In genomic region chr11:72586591-72587090, GRCh38 we compare ENCODE assay signal across 17 cellular contexts.
"Had no signal": no experiment of that assay in that cellular context is flagged by ENCODE, and none has a peak within 500 bp of the region (broad histone marks: within the 10 kb centered on the region; RNA-seq: fewer than 3 reads in every experiment).

No MANE protein-coding gene starts in this region.

- H3K4me3 ChIP-seq: gastrocnemius medialis, heart left ventricle, mucosa of descending colon, pancreas, thyroid gland had no signal

- H3K27ac ChIP-seq: gastrocnemius medialis, heart left ventricle, pancreas, thyroid gland had no signal

- H3K4me1 ChIP-seq: gastrocnemius medialis had no signal

- DNase-seq: activated CD4-positive, alpha-beta T cell treated with anti-CD3 and anti-CD28 coated beads, Interleukin-2, amount 50 U/mL, for 4 hours; activated effector memory CD4-positive, alpha-beta T cell treated with anti-CD3 and anti-CD28 coated beads, Interleukin-2, amount 50 U/mL, for 16 hours; activated naive CD4-positive, alpha-beta T cell treated with anti-CD3 and anti-CD28 coated beads, Interleukin-2, amount 50 U/mL, for 16 hours; activated T-cell treated with anti-CD3 and anti-CD28 coated beads, Interleukin-2, amount 50 U/mL, for 72 hours; cortex of kidney; gastrocnemius medialis; kidney glomerular epithelial cell; naive B cell; stimulated activated naive CD4-positive, alpha-beta T cell; T1000; thyroid gland had no signal

- H3K36me3 Mint-ChIP-seq: memory B cell, naive B cell had no signal

- H3K27ac Mint-ChIP-seq: activated T-cell treated with anti-CD3 and anti-CD28 coated beads, Interleukin-2, amount 50 U/mL, for 72 hours; memory B cell had no signal

- H3K27me3 ChIP-seq: pancreas, thyroid gland had no signal

- ATAC-seq: esophagus mucosa had no signal

- H3K4me3 Mint-ChIP-seq: activated T-cell treated with anti-CD3 and anti-CD28 coated beads, Interleukin-2, amount 50 U/mL, for 72 hours; memory B cell had no signal

- H3K9me3 Mint-ChIP-seq: activated T-cell treated with anti-CD3 and anti-CD28 coated beads, Interleukin-2, amount 50 U/mL, for 72 hours; memory B cell; naive B cell had no signal

- H3K9me3 ChIP-seq: gastrocnemius medialis, heart left ventricle, mucosa of descending colon, pancreas, thyroid gland had no signal

- H3K36me3 ChIP-seq: pancreas, thyroid gland had no signal

- FAIRE-seq: endometrium, pancreas had no signal
